Comparison of ENCODE assay signal across 1 cellular context in the genomic region with DNA sequence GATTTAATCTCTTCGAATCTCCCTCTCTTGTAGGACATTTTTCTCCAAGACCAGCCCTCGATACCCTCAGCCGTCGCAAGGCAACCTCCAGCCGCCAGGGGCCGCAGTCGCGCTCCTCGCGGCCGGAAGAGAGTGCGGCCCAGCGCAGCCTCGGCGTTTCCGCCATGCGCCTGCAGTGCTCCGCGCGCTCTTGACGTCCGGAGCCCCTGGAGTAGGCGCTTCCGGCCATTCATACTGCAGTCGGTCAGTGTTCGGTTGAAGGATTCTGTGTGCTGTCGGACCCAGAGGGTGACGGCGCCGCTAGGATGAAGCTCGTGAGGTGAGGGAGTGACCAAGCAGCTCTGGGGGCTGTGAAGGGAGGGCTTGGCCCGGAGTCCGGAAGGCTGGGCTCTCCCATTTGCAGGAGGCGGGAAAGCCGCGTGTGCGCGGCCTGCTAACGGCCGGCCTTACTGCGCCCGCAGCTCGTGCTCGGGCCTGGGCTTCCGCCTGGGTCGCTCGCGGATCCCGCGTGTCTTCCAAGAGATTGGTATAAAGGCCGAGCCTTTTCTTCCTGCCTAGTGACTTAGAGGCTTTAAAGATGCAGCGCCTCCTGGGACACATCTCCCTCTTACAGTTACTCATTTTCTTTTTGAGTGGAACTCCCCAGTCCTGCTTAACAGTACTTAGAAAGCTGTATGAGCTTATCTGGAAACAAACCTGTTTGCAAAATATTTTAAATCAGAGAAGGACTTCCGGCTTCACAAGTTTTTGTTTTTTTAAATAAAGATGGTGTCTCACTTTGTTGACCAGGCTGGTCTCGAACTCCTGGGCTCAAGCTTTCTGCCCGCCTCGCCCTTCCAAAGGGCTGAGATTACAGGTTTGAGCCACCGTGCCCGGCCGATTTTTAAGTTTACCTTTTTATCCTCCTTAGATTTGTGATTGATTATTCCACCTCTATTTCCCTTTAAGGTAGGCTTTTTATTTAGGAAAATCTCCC.
A peak's percentile ranks its signal among the peaks of the same experiment; 100 is the strongest.
TF ChIP-seq lines count a peak whose summit lies in the region.

TSS of gene SNRPD1 (plus strand) at position 190 of the 976 bp plus-strand sequence. CDS start at position 306, 116 bp downstream.

TF ChIP-seq in SK-N-SH, 30 proteins besides CTCF, POLR2A, EP300 and RAD21 (continued from another document):
- TF ChIP-seq USF1 (IDR thresholded peaks at IDR 0.05; ENCODE audit: borderline replicate concordance, low read depth) (0 out of 2 replicates have a peak, but pooled peaks have one; percentile 12), TAF1 (IDR thresholded peaks at IDR 0.05; ENCODE audit: borderline replicate concordance, low read depth, low read length) (peak; percentile 93), FOXM1 (IDR thresholded peaks at IDR 0.05; ENCODE audit: low read depth) (peak; percentile 55; the same call in 1 of the 2 replicates), ELF1 (IDR thresholded peaks at IDR 0.05) (peak; percentile 88), RCOR1 (IDR thresholded peaks at IDR 0.05; ENCODE audit: low read length) (0 out of 2 replicates have a peak, but pooled peaks have one; percentile 23), GABPA (IDR thresholded peaks at IDR 0.05; ENCODE audit: low read depth) (peak; percentile 96), MEF2A (IDR thresholded peaks at IDR 0.05; ENCODE audit: borderline replicate concordance, low read depth) (no peak)
- TF ChIP-seq, protein P1, sequence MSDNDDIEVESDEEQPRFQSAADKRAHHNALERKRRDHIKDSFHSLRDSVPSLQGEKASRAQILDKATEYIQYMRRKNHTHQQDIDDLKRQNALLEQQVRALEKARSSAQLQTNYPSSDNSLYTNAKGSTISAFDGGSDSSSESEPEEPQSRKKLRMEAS (IDR thresholded peaks at IDR 0.05; ENCODE audit: low read depth): peak; percentile 99
- TF ChIP-seq, protein P2, sequence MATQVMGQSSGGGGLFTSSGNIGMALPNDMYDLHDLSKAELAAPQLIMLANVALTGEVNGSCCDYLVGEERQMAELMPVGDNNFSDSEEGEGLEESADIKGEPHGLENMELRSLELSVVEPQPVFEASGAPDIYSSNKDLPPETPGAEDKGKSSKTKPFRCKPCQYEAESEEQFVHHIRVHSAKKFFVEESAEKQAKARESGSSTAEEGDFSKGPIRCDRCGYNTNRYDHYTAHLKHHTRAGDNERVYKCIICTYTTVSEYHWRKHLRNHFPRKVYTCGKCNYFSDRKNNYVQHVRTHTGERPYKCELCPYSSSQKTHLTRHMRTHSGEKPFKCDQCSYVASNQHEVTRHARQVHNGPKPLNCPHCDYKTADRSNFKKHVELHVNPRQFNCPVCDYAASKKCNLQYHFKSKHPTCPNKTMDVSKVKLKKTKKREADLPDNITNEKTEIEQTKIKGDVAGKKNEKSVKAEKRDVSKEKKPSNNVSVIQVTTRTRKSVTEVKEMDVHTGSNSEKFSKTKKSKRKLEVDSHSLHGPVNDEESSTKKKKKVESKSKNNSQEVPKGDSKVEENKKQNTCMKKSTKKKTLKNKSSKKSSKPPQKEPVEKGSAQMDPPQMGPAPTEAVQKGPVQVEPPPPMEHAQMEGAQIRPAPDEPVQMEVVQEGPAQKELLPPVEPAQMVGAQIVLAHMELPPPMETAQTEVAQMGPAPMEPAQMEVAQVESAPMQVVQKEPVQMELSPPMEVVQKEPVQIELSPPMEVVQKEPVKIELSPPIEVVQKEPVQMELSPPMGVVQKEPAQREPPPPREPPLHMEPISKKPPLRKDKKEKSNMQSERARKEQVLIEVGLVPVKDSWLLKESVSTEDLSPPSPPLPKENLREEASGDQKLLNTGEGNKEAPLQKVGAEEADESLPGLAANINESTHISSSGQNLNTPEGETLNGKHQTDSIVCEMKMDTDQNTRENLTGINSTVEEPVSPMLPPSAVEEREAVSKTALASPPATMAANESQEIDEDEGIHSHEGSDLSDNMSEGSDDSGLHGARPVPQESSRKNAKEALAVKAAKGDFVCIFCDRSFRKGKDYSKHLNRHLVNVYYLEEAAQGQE (IDR thresholded peaks at IDR 0.05; ENCODE audit: low read depth, low read length): peak; percentile 32; the same call in 1 of the 2 replicates
